ENCODE assay signal across 18 cellular contexts in genomic region chr10:6223981-6224380, GRCh38.
"Had no signal": no experiment of that assay in that cellular context is flagged by ENCODE, and none has a peak within 500 bp of the region (broad histone marks: within the 10 kb centered on the region; RNA-seq: fewer than 3 reads in every experiment).

No MANE protein-coding gene starts in this region.

- H3K9me3 Mint-ChIP-seq: activated CD4-positive, alpha-beta T cell treated with anti-CD3 and anti-CD28 coated beads, Interleukin-2, amount 10 ng/mL, durations not matched to agents 7 days and 5 days; endodermal cell; naive thymus-derived CD8-positive, alpha-beta T cell; T-helper 1 cell treated with Interleukin-12 subunit alpha and Interleukin-12 subunit beta and Interleukin-4 antibody, amounts not matched to agents 30 μg/mL and 1 μg/mL, for 36 hours; WTC11 had no signal

- H3K27me3 Mint-ChIP-seq: activated CD4-positive, alpha-beta T cell treated with anti-CD3 and anti-CD28 coated beads, Interleukin-2, amount 10 ng/mL, durations not matched to agents 7 days and 5 days; naive thymus-derived CD8-positive, alpha-beta T cell had no signal

- H3K27me3 ChIP-seq: thyroid gland, vagina had no signal

- H3K4me3 Mint-ChIP-seq: activated CD4-positive, alpha-beta T cell treated with anti-CD3 and anti-CD28 coated beads, Interleukin-2, amount 10 ng/mL, durations not matched to agents 7 days and 5 days; brain; endodermal cell; naive thymus-derived CD8-positive, alpha-beta T cell; T-helper 1 cell treated with Interleukin-12 subunit alpha and Interleukin-12 subunit beta and Interleukin-4 antibody, amounts not matched to agents 30 μg/mL and 1 μg/mL, for 36 hours; WTC11 had no signal

- H3K4me1 ChIP-seq: thyroid gland, vagina had no signal

- H3K27ac Mint-ChIP-seq: endodermal cell; T-helper 1 cell treated with Interleukin-12 subunit alpha and Interleukin-12 subunit beta and Interleukin-4 antibody, amounts not matched to agents 30 μg/mL and 1 μg/mL, for 36 hours; WTC11 had no signal

- H3K4me3 ChIP-seq: mucosa of descending colon, thyroid gland, vagina had no signal

- H3K9me3 ChIP-seq: mucosa of descending colon, thyroid gland, vagina had no signal

- ATAC-seq: mucosa of descending colon; naive thymus-derived CD8-positive, alpha-beta T cell; WTC11 had no signal

- DNase-seq: activated CD4-positive, alpha-beta T cell treated with anti-CD3 and anti-CD28 coated beads, Interleukin-2, amount 10 ng/mL, durations not matched to agents 7 days and 5 days; activated naive CD4-positive, alpha-beta T cell treated with anti-CD3 and anti-CD28 coated beads, Interleukin-2, amount 50 U/mL, for 16 hours; activated T-cell treated with anti-CD3 and anti-CD28 coated beads, Interleukin-2, amount 50 U/mL, for 48 hours; amniotic stem cell; cerebellar nuclear complex; dermis blood vessel endothelial cell; endodermal cell; glutamatergic neuron; mammary epithelial cell; mucosa of descending colon; naive thymus-derived CD8-positive, alpha-beta T cell; stimulated activated CD4-positive, alpha-beta T cell treated with anti-CD3 and anti-CD28 coated beads, Interleukin-4, amount 100 ng/mL, for 1 hour; stimulated activated CD8-positive, alpha-beta memory T cell treated with anti-CD3 and anti-CD28 coated beads, Interleukin-4, amount 100 ng/mL, for 48 hours; thyroid gland had no signal

- H3K4me1 Mint-ChIP-seq: endodermal cell, WTC11 had no signal

- H3K27ac ChIP-seq: thyroid gland, vagina had no signal
